Comparison of ENCODE assay signal across 15 cellular contexts in the genomic region with DNA sequence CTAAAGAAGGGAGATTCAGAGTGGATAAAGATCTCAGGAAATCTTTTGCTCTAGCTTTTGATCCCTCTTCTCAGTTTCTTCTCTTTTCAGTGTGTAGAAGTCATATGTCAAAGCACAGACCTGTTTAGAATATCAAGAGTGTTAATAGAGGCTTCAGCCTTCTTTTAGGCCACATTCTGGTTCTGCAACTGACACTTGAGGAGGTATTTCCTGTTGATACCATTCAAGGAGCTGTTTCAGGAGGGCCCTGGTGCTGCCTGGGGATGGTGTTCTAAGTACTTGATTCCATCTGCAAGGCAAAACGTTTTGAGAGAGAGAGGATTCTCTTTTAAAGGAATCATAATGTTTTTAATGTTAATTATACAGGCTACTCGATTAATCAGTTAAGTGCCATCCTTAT.
DNase-seq lines count a peak whose midpoint lies in the region; ATAC-seq lines count a peak whose summit lies in the region.
"Had no signal": no experiment of that assay in that cellular context is flagged by ENCODE, and none has a peak within 500 bp of the region (broad histone marks: within the 10 kb centered on the region; RNA-seq: fewer than 3 reads in every experiment).

No MANE protein-coding gene starts in this region.

- no peaks in the 10 kb centered on the region for H3K27me3 ChIP-seq in iPS-18a (ENCODE audit: control insufficient read depth, insufficient read depth, low read length)

- H3K9me3 ChIP-seq in iPS-18a (ENCODE audit: control insufficient read depth, low read depth, low read length): no peaks in the 10 kb centered on the region
- H3K9me3 ChIP-seq: thoracic aorta had no signal

- ATAC-seq in HG03095 (IDR thresholded peaks at IDR 0.05; ENCODE audit: unreplicated experiment): no peak
- ATAC-seq: activated T-cell treated with anti-CD3 and anti-CD28 coated beads, Interleukin-2, amount 50 U/mL, for 4 hours; naive thymus-derived CD8-positive, alpha-beta T cell; T-cell had no signal

- H3K27ac ChIP-seq in angular gyrus (ENCODE audit: low read depth, low read length) (peak overlapping the region; percentile 13), iPS-18a (ENCODE audit: low read length) (peak overlapping the region; percentile 33)
- H3K27ac ChIP-seq: 22Rv1 had no signal

- DNase-seq in DMS53 (lab: John Stamatoyannopoulos, UW) (peak; percentile 1), DMS53 treated with DMSO at 0.1 percent for 48 hours (lab: John Stamatoyannopoulos, UW; ENCODE audit: unreplicated experiment) (no peak), skeletal muscle cell (ENCODE audit: low read depth) (peak; percentile 26), NCI-H146 (lab: John Stamatoyannopoulos, UW) (no peak), hippocampal formation (lab: John Stamatoyannopoulos, UW) (no peak)
- DNase-seq: activated CD4-positive, alpha-beta T cell treated with anti-CD3 and anti-CD28 coated beads for 1 hour; activated T-cell treated with anti-CD3 and anti-CD28 coated beads, Interleukin-2, amount 50 U/mL, for 4 hours; anterior cingulate cortex; naive thymus-derived CD8-positive, alpha-beta T cell; T-cell had no signal

- no peaks in the 10 kb centered on the region for H3K36me3 ChIP-seq in iPS-18a (ENCODE audit: control insufficient read depth, low read depth, low read length)
- H3K36me3 ChIP-seq: thoracic aorta had no signal

- H3K4me3 ChIP-seq in iPS-18a (ENCODE audit: low read length) (peak overlapping the region; percentile 11), skeletal muscle cell (ENCODE audit: low read depth, low read length) (no peak overlapping the region)
- H3K4me3 ChIP-seq: thoracic aorta had no signal

- H3K9ac ChIP-seq in iPS-18a (ENCODE audit: low read length): no peak overlapping the region

- H3K4me1 ChIP-seq in iPS-18a (ENCODE audit: control insufficient read depth, low read depth, low read length): peaks cover 76% of the 10 kb centered on the region

Comparison
In these comparisons a context has a peak if more than half of its experiments do, and no peak if none do; other contexts are left out.
1. DNase-seq: peak in DMS53 (single experiment) and skeletal muscle cell (single experiment); none in DMS53 treated with DMSO at 0.1 percent for 48 hours (single experiment), NCI-H146 (single experiment) and hippocampal formation (0 of 2).